17 cellular contexts compared by ENCODE assay signal in genomic region chr17:35981908-35982330, GRCh38. TPM values are rescaled to one million over a fixed set of nuclear protein-coding genes. Genes with fewer than 3 reads are reported as not detected.
DNase-seq lines count a peak whose midpoint lies in the region; ATAC-seq, FAIRE-seq and TF ChIP-seq lines count a peak whose summit lies in the region.
"Had no signal": no experiment of that assay in that cellular context is flagged by ENCODE, and none has a peak within 500 bp of the region (broad histone marks: within the 10 kb centered on the region; RNA-seq: fewer than 3 reads in every experiment).

No MANE protein-coding gene starts in this region.

- 23 to 34% methylated on average over 4 of the region's 4 CpGs for WGBS in GM23248 (ENCODE audit: low coverage in 1 of 2, low lambda C conversion rate in 2 of 2, missing lambda C conversion rate in 2 of 2), 2 experiments

- H3K9ac ChIP-seq in OCI-LY1 (ENCODE audit: low read length) (no peak overlapping the region), GM23248 (no peak overlapping the region)

- H3K27ac ChIP-seq in OCI-LY1 (ENCODE audit: low read depth, low read length, poor library complexity, severe bottlenecking) = no peak overlapping the region
- H3K27ac ChIP-seq in GM23248 = no peak overlapping the region
- H3K27ac ChIP-seq: dorsolateral prefrontal cortex, pancreas, upper lobe of left lung had no signal

- H2AFZ ChIP-seq in OCI-LY1 (ENCODE audit: low read length) = no peak overlapping the region
- H2AFZ ChIP-seq in GM23248 = no peak overlapping the region

- H3K4me1 Mint-ChIP-seq in activated naive CD8-positive, alpha-beta T cell treated with anti-CD3 and anti-CD28 coated beads, Interleukin-2, amount 50 U/mL, for 24 hours = no peaks in the 10 kb centered on the region
- H3K4me1 Mint-ChIP-seq in activated naive CD8-positive, alpha-beta T cell treated with anti-CD3 and anti-CD28 coated beads for 36 hours = no peaks in the 10 kb centered on the region
- H3K4me1 Mint-ChIP-seq: activated CD4-positive, alpha-beta T cell treated with anti-CD3 and anti-CD28 coated beads, Interleukin-2, amount 10 ng/mL, durations not matched to agents 24 days and 14 days; activated T-helper 17 cell treated with anti-CD3 and anti-CD28 coated beads, Interleukin-2, amount 50 U/mL, for 72 hours; T-cell had no signal

- H3K4me3 ChIP-seq in OCI-LY1 (ENCODE audit: low read depth, low read length, poor library complexity, severe bottlenecking) (no peak overlapping the region), GM23248 (no peak overlapping the region)
- H3K4me3 ChIP-seq: dorsolateral prefrontal cortex, pancreas, upper lobe of left lung had no signal

- H3K36me3 Mint-ChIP-seq in activated naive CD8-positive, alpha-beta T cell treated with anti-CD3 and anti-CD28 coated beads, Interleukin-2, amount 50 U/mL, for 24 hours (ENCODE audit: low read depth) = no peaks in the 10 kb centered on the region
- no peaks in the 10 kb centered on the region for H3K36me3 Mint-ChIP-seq in activated naive CD8-positive, alpha-beta T cell treated with anti-CD3 and anti-CD28 coated beads for 36 hours
- H3K36me3 Mint-ChIP-seq: T-cell had no signal

- no peaks in the 10 kb centered on the region for H3K9me3 Mint-ChIP-seq in activated naive CD8-positive, alpha-beta T cell treated with anti-CD3 and anti-CD28 coated beads, Interleukin-2, amount 50 U/mL, for 24 hours
- no peaks in the 10 kb centered on the region for H3K9me3 Mint-ChIP-seq in activated naive CD8-positive, alpha-beta T cell treated with anti-CD3 and anti-CD28 coated beads for 36 hours
- H3K9me3 Mint-ChIP-seq: activated CD4-positive, alpha-beta T cell treated with anti-CD3 and anti-CD28 coated beads, Interleukin-2, amount 10 ng/mL, durations not matched to agents 24 days and 14 days; activated T-helper 17 cell treated with anti-CD3 and anti-CD28 coated beads, Interleukin-2, amount 50 U/mL, for 72 hours; T-cell had no signal

- no peak for TF ChIP-seq POLR2A in H54 (IDR thresholded peaks at IDR 0.05; ENCODE audit: low read depth, low read length)

- H3K79me2 ChIP-seq in OCI-LY1 (ENCODE audit: insufficient read depth, low read length) (no peaks in the 10 kb centered on the region), GM23248 (ENCODE audit: insufficient read depth) (no peaks in the 10 kb centered on the region)

- H3K4me1 ChIP-seq in OCI-LY1 (ENCODE audit: insufficient read depth, low read length, severe bottlenecking) = no peaks in the 10 kb centered on the region
- no peaks in the 10 kb centered on the region for H3K4me1 ChIP-seq in GM23248 (ENCODE audit: insufficient read depth)
- H3K4me1 ChIP-seq: pancreas had no signal

- ATAC-seq in activated naive CD8-positive, alpha-beta T cell treated with anti-CD3 and anti-CD28 coated beads, Interleukin-2, amount 50 U/mL, for 24 hours = peak; percentile 46
- ATAC-seq: activated T-helper 17 cell treated with anti-CD3 and anti-CD28 coated beads, Interleukin-2, amount 50 U/mL, for 72 hours; pancreas; T-cell had no signal

- no peak overlapping the region for H3K27ac Mint-ChIP-seq in activated naive CD8-positive, alpha-beta T cell treated with anti-CD3 and anti-CD28 coated beads, Interleukin-2, amount 50 U/mL, for 24 hours
- H3K27ac Mint-ChIP-seq in activated naive CD8-positive, alpha-beta T cell treated with anti-CD3 and anti-CD28 coated beads for 36 hours = no peak overlapping the region
- H3K27ac Mint-ChIP-seq: activated CD4-positive, alpha-beta T cell treated with anti-CD3 and anti-CD28 coated beads, Interleukin-2, amount 10 ng/mL, durations not matched to agents 24 days and 14 days; activated T-helper 17 cell treated with anti-CD3 and anti-CD28 coated beads, Interleukin-2, amount 50 U/mL, for 72 hours; T-cell had no signal

- DNase-seq in activated naive CD8-positive, alpha-beta T cell treated with anti-CD3 and anti-CD28 coated beads, Interleukin-2, amount 50 U/mL, for 24 hours = no peak
- no peak for DNase-seq in activated naive CD8-positive, alpha-beta T cell treated with anti-CD3 and anti-CD28 coated beads for 36 hours
- DNase-seq in iPS-NIHi7 (ENCODE audit: extremely low spot score) = peak; percentile 48
- no peak for DNase-seq in DMS 273 (lab: John Stamatoyannopoulos, UW; ENCODE audit: unreplicated experiment)
- no peak for DNase-seq in H54 (ENCODE audit: insufficient read length, low spot score)
- no peak for DNase-seq in OCI-M2 (lab: John Stamatoyannopoulos, UW; ENCODE audit: unreplicated experiment)
- no peak for DNase-seq in GM23248
- DNase-seq: activated CD4-positive, alpha-beta T cell treated with anti-CD3 and anti-CD28 coated beads, Interleukin-2, amount 10 ng/mL, durations not matched to agents 24 days and 14 days; dorsolateral prefrontal cortex; mesenchymal stem cell; pancreas; T-cell; upper lobe of left lung had no signal

- H3K9me3 ChIP-seq in OCI-LY1 (ENCODE audit: low read length) = no peaks in the 10 kb centered on the region
- H3K9me3 ChIP-seq in GM23248 (ENCODE audit: low read depth) = no peaks in the 10 kb centered on the region
- H3K9me3 ChIP-seq: pancreas, upper lobe of left lung had no signal

- H3K4me2 ChIP-seq in OCI-LY1 (ENCODE audit: low read length) (no peak overlapping the region), GM23248 (ENCODE audit: unreplicated experiment) (no peak overlapping the region)

- 0 out of 2 replicates have a peak, but pooled peaks cover 3% of the 10 kb centered on the region for H3K27me3 ChIP-seq in OCI-LY1 (ENCODE audit: insufficient read depth, low read length)
- peaks cover 7% of the 10 kb centered on the region; the same call in 1 of the 2 replicates for H3K27me3 ChIP-seq in GM23248 (replicated peaks; ENCODE audit: insufficient read depth)
- H3K27me3 ChIP-seq: pancreas, upper lobe of left lung had no signal

- H3K27me3 Mint-ChIP-seq in activated naive CD8-positive, alpha-beta T cell treated with anti-CD3 and anti-CD28 coated beads, Interleukin-2, amount 50 U/mL, for 24 hours = peaks cover 2% of the 10 kb centered on the region
- H3K27me3 Mint-ChIP-seq in activated naive CD8-positive, alpha-beta T cell treated with anti-CD3 and anti-CD28 coated beads for 36 hours = peaks cover 4% of the 10 kb centered on the region

- H3F3A ChIP-seq in OCI-LY1 (ENCODE audit: insufficient read depth, low read length) (no peaks in the 10 kb centered on the region), GM23248 (ENCODE audit: insufficient read depth) (no peaks in the 10 kb centered on the region)

- H4K20me1 ChIP-seq in OCI-LY1 (ENCODE audit: insufficient read depth, low read length) = no peaks in the 10 kb centered on the region
- no peaks in the 10 kb centered on the region for H4K20me1 ChIP-seq in GM23248 (ENCODE audit: insufficient read depth)

- H3K36me3 ChIP-seq in OCI-LY1 (ENCODE audit: insufficient read depth, low read length) (no peaks in the 10 kb centered on the region), GM23248 (ENCODE audit: low read depth) (no peaks in the 10 kb centered on the region)
- H3K36me3 ChIP-seq: pancreas, upper lobe of left lung had no signal

- no peak for FAIRE-seq in H54 (lab: Jason Lieb, UNC)
- FAIRE-seq: astrocyte, pancreas had no signal

- in situ Hi-C loops in GM23248 (cut with MboI) = no loop called here

- TF ChIP-seq CTCF in OCI-LY1 (IDR thresholded peaks at IDR 0.05; ENCODE audit: low read length) = peak; percentile 15; the same call in 1 of the 2 replicates

- H3K4me3 Mint-ChIP-seq in activated naive CD8-positive, alpha-beta T cell treated with anti-CD3 and anti-CD28 coated beads, Interleukin-2, amount 50 U/mL, for 24 hours = no peak overlapping the region
- no peak overlapping the region for H3K4me3 Mint-ChIP-seq in activated naive CD8-positive, alpha-beta T cell treated with anti-CD3 and anti-CD28 coated beads for 36 hours
- H3K4me3 Mint-ChIP-seq: activated CD4-positive, alpha-beta T cell treated with anti-CD3 and anti-CD28 coated beads, Interleukin-2, amount 10 ng/mL, durations not matched to agents 24 days and 14 days; activated T-helper 17 cell treated with anti-CD3 and anti-CD28 coated beads, Interleukin-2, amount 50 U/mL, for 72 hours; T-cell had no signal

- no peaks in the 10 kb centered on the region for H3K9me2 ChIP-seq in OCI-LY1 (ENCODE audit: low read depth, low read length)
- no peaks in the 10 kb centered on the region for H3K9me2 ChIP-seq in GM23248 (ENCODE audit: insufficient read depth)

RNA-seq across cellular contexts. Expression of gene CCL16, which starts 0.6 kb away (rescaled TPM):
- not detected for total RNA-seq in activated naive CD8-positive, alpha-beta T cell treated with anti-CD3 and anti-CD28 coated beads for 36 hours
- total RNA-seq in GM23248 (2014; rRNA removed; shearing (Covaris generic)) = not detected in 2 replicates
- polyA plus RNA-seq in GM23248 (2016; fragmentation: Nextera tagmentation; extraction: Ambion mirVana) = not detected in 2 replicates
- total RNA-seq: activated CD4-positive, alpha-beta T cell treated with anti-CD3 and anti-CD28 coated beads, Interleukin-2, amount 10 ng/mL, durations not matched to agents 24 days and 14 days; activated T-helper 17 cell treated with anti-CD3 and anti-CD28 coated beads, Interleukin-2, amount 50 U/mL, for 72 hours; astrocyte; dorsolateral prefrontal cortex; H4; pancreas; T-cell had no signal

RNA-seq across cellular contexts. Expression of gene CCL14, which starts 4.6 kb away (rescaled TPM):
- total RNA-seq in activated naive CD8-positive, alpha-beta T cell treated with anti-CD3 and anti-CD28 coated beads for 36 hours = not detected
- total RNA-seq in GM23248 (2014; rRNA removed; shearing (Covaris generic)) = not detected in 2 replicates
- not detected in 2 replicates for polyA plus RNA-seq in GM23248 (2016; fragmentation: Nextera tagmentation; extraction: Ambion mirVana)
- total RNA-seq: activated CD4-positive, alpha-beta T cell treated with anti-CD3 and anti-CD28 coated beads, Interleukin-2, amount 10 ng/mL, durations not matched to agents 24 days and 14 days; activated T-helper 17 cell treated with anti-CD3 and anti-CD28 coated beads, Interleukin-2, amount 50 U/mL, for 72 hours; astrocyte; H4; T-cell had no signal

RNA-seq across cellular contexts. Expression of gene CCL15, which starts 19.4 kb away (rescaled TPM):
- total RNA-seq in activated naive CD8-positive, alpha-beta T cell treated with anti-CD3 and anti-CD28 coated beads for 36 hours = not detected
- total RNA-seq in GM23248 (2014; rRNA removed; shearing (Covaris generic)) = not detected in 2 replicates
- polyA plus RNA-seq in GM23248 (2016; fragmentation: Nextera tagmentation; extraction: Ambion mirVana) = not detected in 2 replicates
- total RNA-seq: activated CD4-positive, alpha-beta T cell treated with anti-CD3 and anti-CD28 coated beads, Interleukin-2, amount 10 ng/mL, durations not matched to agents 24 days and 14 days; activated T-helper 17 cell treated with anti-CD3 and anti-CD28 coated beads, Interleukin-2, amount 50 U/mL, for 72 hours; astrocyte; dorsolateral prefrontal cortex; H4; T-cell had no signal

RNA-seq across cellular contexts. Expression of gene CCL23, which starts 35.9 kb away (rescaled TPM):
- not detected for total RNA-seq in activated naive CD8-positive, alpha-beta T cell treated with anti-CD3 and anti-CD28 coated beads for 36 hours
- total RNA-seq in GM23248 (2014; rRNA removed; shearing (Covaris generic)) = not detected in 2 replicates
- polyA plus RNA-seq in GM23248 (2016; fragmentation: Nextera tagmentation; extraction: Ambion mirVana) = not detected in 2 replicates
- total RNA-seq: activated CD4-positive, alpha-beta T cell treated with anti-CD3 and anti-CD28 coated beads, Interleukin-2, amount 10 ng/mL, durations not matched to agents 24 days and 14 days; activated T-helper 17 cell treated with anti-CD3 and anti-CD28 coated beads, Interleukin-2, amount 50 U/mL, for 72 hours; astrocyte; dorsolateral prefrontal cortex; H4; T-cell had no signal

RNA-seq across cellular contexts. Expression of gene LYZL6, which starts 38.4 kb away (rescaled TPM):
- total RNA-seq in activated naive CD8-positive, alpha-beta T cell treated with anti-CD3 and anti-CD28 coated beads for 36 hours = not detected
- not detected in 2 replicates for total RNA-seq in GM23248 (2014; rRNA removed; shearing (Covaris generic))
- not detected in 2 replicates for polyA plus RNA-seq in GM23248 (2016; fragmentation: Nextera tagmentation; extraction: Ambion mirVana)
- total RNA-seq: activated CD4-positive, alpha-beta T cell treated with anti-CD3 and anti-CD28 coated beads, Interleukin-2, amount 10 ng/mL, durations not matched to agents 24 days and 14 days; activated T-helper 17 cell treated with anti-CD3 and anti-CD28 coated beads, Interleukin-2, amount 50 U/mL, for 72 hours; astrocyte; dorsolateral prefrontal cortex; H4; pancreas; T-cell; upper lobe of left lung had no signal
- polyA plus RNA-seq: pancreas had no signal
